Comparison of ENCODE assay signal across 22 cellular contexts in genomic region chr16:74830646-74831045, GRCh38. TPM values are rescaled to one million over a fixed set of nuclear protein-coding genes. Genes with fewer than 3 reads are reported as not detected.
DNase-seq lines count a peak whose midpoint lies in the region; ATAC-seq, FAIRE-seq and TF ChIP-seq lines count a peak whose summit lies in the region.
"Had no signal": no experiment of that assay in that cellular context is flagged by ENCODE, and none has a peak within 500 bp of the region (broad histone marks: within the 10 kb centered on the region; RNA-seq: fewer than 3 reads in every experiment).

No MANE protein-coding gene starts in this region.

- H3K27me3 ChIP-seq in A673 (replicated peaks; ENCODE audit: insufficient read depth, low read depth, low read length, poor library complexity): no peaks in the 10 kb centered on the region
- peaks cover 2 to 5% of the 10 kb centered on the region in 2 experiments; a peak in 3 of 5 replicates for H3K27me3 ChIP-seq in K562 (ENCODE audit: control insufficient read depth in 2 of 2, insufficient read depth in 2 of 2, low read length in 2 of 2)
- no peaks in the 10 kb centered on the region for H3K27me3 ChIP-seq in foreskin keratinocyte
- H3K27me3 ChIP-seq: BLaER1 had no signal

- TF ChIP-seq RAD21 in K562 (CRISPR knock-in tag; conservative IDR thresholded peaks at IDR 0.05 in 1 of 2, IDR thresholded peaks at IDR 0.05 in 1 of 2): no peak

- H3K27ac ChIP-seq in A673 (ENCODE audit: low read depth, low read length, poor library complexity, severe bottlenecking) (no peak overlapping the region), K562 (ENCODE audit: extremely low read depth, low read depth, low read length) (no peak overlapping the region), foreskin keratinocyte (no peak overlapping the region), OCI-LY7 (ENCODE audit: low read depth, low read length, poor library complexity, severe bottlenecking) (no peak overlapping the region)
- H3K27ac ChIP-seq: BLaER1 had no signal

- H3K9me3 ChIP-seq in A673 (ENCODE audit: low read depth, low read length, poor library complexity, severe bottlenecking) (peaks cover 11% of the 10 kb centered on the region), K562 (replicated peaks; ENCODE audit: control insufficient read depth, insufficient read depth, low read depth, low read length) (no peaks in the 10 kb centered on the region), OCI-LY7 (ENCODE audit: low read length) (no peaks in the 10 kb centered on the region)

- intact Hi-C loops in A673 (cut with micrococcal nuclease; ENCODE audit: unreplicated experiment) (no loop called here), K562 (cut with micrococcal nuclease) (no loop called here), OCI-LY7 (cut with micrococcal nuclease; ENCODE audit: unreplicated experiment) (no loop called here)

- no peaks in the 10 kb centered on the region for H4K20me1 ChIP-seq in K562 (replicated peaks; ENCODE audit: control insufficient read depth, insufficient read depth, low read length)
- H4K20me1 ChIP-seq in OCI-LY7 (ENCODE audit: insufficient read depth, low read length): no peaks in the 10 kb centered on the region
- H4K20me1 ChIP-seq: BLaER1 had no signal

- no peaks in the 10 kb centered on the region for H3K79me2 ChIP-seq in K562 (ENCODE audit: control insufficient read depth, insufficient read depth, low read length)
- H3K79me2 ChIP-seq in OCI-LY7 (ENCODE audit: insufficient read depth, low read depth, low read length): no peaks in the 10 kb centered on the region

- no peaks in the 10 kb centered on the region for H3K9me1 ChIP-seq in K562 (ENCODE audit: control insufficient read depth, insufficient read depth, low read length)

- in situ Hi-C loops in K562 (cut with MboI): no loop called here

- CTCF ChIA-PET in A673 (lab: Charles Lee) (no interaction called here), K562 (lab: Yijun Ruan, JAX; ENCODE audit: low intra/inter-chr PET ratio) (interaction anchor here (0.7 kb wide), 1 partner anchor 18 kb away, joined by 4 read pairs; no protein-coding TSS in a partner anchor), OCI-LY7 (lab: Charles Lee; ENCODE audit: unreplicated experiment) (no interaction called here)

- no peak for TF ChIP-seq EP300 in K562 (IDR thresholded peaks at IDR 0.05; ENCODE audit: low read length)

- no peak for TF ChIP-seq POLR2A in K562 (conservative IDR thresholded peaks at IDR 0.05)

- H2AFZ ChIP-seq in K562 (ENCODE audit: low read depth, low read length) (no peak overlapping the region), OCI-LY7 (ENCODE audit: low read length) (no peak overlapping the region)

- H3K4me1 ChIP-seq in A673 (ENCODE audit: insufficient read depth, low read length, poor library complexity, severe bottlenecking) (peaks cover 7% of the 10 kb centered on the region), K562 (replicated peaks in 1 of 2; ENCODE audit: control insufficient read depth in 2 of 2, insufficient read depth in 2 of 2, low read length in 2 of 2) (no peaks in the 10 kb centered on the region; a peak in 1 of 5 replicates), foreskin keratinocyte (no peaks in the 10 kb centered on the region), OCI-LY7 (ENCODE audit: insufficient read depth, low read length, poor library complexity, severe bottlenecking) (no peaks in the 10 kb centered on the region)
- H3K4me1 ChIP-seq: BLaER1 had no signal

- 4% methylated on average over 3 of the region's 3 CpGs for WGBS in K562 (ENCODE audit: insufficient coverage, low coverage, missing lambda C conversion rate)

- no TSS peak for BruUV-seq in A673 (replicated peaks; lab: Mats Ljungman, UMichigan)
- BruUV-seq in K562 (replicated peaks; lab: Mats Ljungman, UMichigan): no TSS peak
- BruUV-seq in OCI-LY7 (replicated peaks; lab: Mats Ljungman, UMichigan): no TSS peak

- H3K36me3 ChIP-seq in A673 (ENCODE audit: insufficient read depth, low read length, poor library complexity, severe bottlenecking) (no peaks in the 10 kb centered on the region), K562 (ENCODE audit: control insufficient read depth, insufficient read depth, low read length) (no peaks in the 10 kb centered on the region), OCI-LY7 (ENCODE audit: insufficient read depth, low read length) (no peaks in the 10 kb centered on the region)
- H3K36me3 ChIP-seq: BLaER1 had no signal

- no peak overlapping the region for H3K4me3 ChIP-seq in A673 (ENCODE audit: low read depth, low read length, poor library complexity, severe bottlenecking)
- no peak overlapping the region for H3K4me3 ChIP-seq in K562
- no peak overlapping the region for H3K4me3 ChIP-seq in OCI-LY7 (ENCODE audit: low read depth, low read length, poor library complexity, severe bottlenecking)
- H3K4me3 ChIP-seq: BLaER1, GM12878 had no signal

- POLR2A ChIA-PET in A673 (lab: Charles Lee; ENCODE audit: low non-redundant PET): interaction anchor here (0.6 kb wide), 1 partner anchor 9 kb away, joined by 4 read pairs; no protein-coding TSS in a partner anchor
- POLR2A ChIA-PET in K562 (lab: Yijun Ruan, JAX): interaction anchor here (0.7 to 1.1 kb wide), 2 partner anchors 56 to 262 kb away, joined by 3 read pairs; no protein-coding TSS in a partner anchor
- POLR2A ChIA-PET in OCI-LY7 (lab: Charles Lee): interaction anchor here (0.5 kb wide), 1 partner anchor 294 kb away, joined by 4 read pairs; no protein-coding TSS in a partner anchor

- FAIRE-seq in K562 (lab: Jason Lieb, UNC): no peak
- FAIRE-seq: GM12878 had no signal

- H3K4me2 ChIP-seq in K562 (ENCODE audit: insufficient read depth, low read length) (no peak overlapping the region), OCI-LY7 (ENCODE audit: low read length) (no peak overlapping the region)
- H3K4me2 ChIP-seq: BLaER1 had no signal

- DNase-seq in A673 (ENCODE audit: low spot score): peak; percentile 68
- DNase-seq in NCI-H524 (lab: John Stamatoyannopoulos, UW): peak; percentile 61 to 89
- DNase-seq in K562 (ENCODE audit: extremely low read depth in 1 of 4, low spot score in 3 of 4): no peak
- DNase-seq in foreskin keratinocyte: peak in 1 of 2 donors; percentile 37
- DNase-seq in stimulated activated CD8-positive, alpha-beta memory T cell treated with anti-CD3 and anti-CD28 coated beads, Interleukin-4, amount 100 ng/mL, for 48 hours: no peak
- no peak for DNase-seq in Ammon's horn (ENCODE audit: low spot score)
- no peak for DNase-seq in OCI-LY7 (ENCODE audit: low spot score)
- DNase-seq: CD4-positive, alpha-beta T cell; COR-L47; DND-41; GOT3; HCEC 1CT; IMR-90; NCI-H1105 treated with DMSO at 0.1 percent for 48 hours; NCI-H1694; NCI-H2081 treated with DMSO at 0.1 percent for 48 hours; NCI-H446 treated with DMSO at 0.1 percent for 48 hours; Right ventricle myocardium superior had no signal

- no peak for ATAC-seq in K562
- peak; percentile 57 for ATAC-seq in foreskin keratinocyte
- ATAC-seq in GM21360 (IDR thresholded peaks at IDR 0.05; ENCODE audit: unreplicated experiment): no peak
- ATAC-seq: GM12878 had no signal

- no peak overlapping the region for H3K9ac ChIP-seq in K562 (ENCODE audit: insufficient read depth in 1 of 2, low read depth in 2 of 2, low read length in 2 of 2)
- H3K9ac ChIP-seq: BLaER1 had no signal

- TF ChIP-seq CTCF in A673 (conservative IDR thresholded peaks at IDR 0.05; ENCODE audit: low read depth, low read length): no peak
- no peak for TF ChIP-seq CTCF in K562 (IDR thresholded peaks at IDR 0.05 in 2 of 3, conservative IDR thresholded peaks at IDR 0.05 in 1 of 3; ENCODE audit: insufficient read depth in 2 of 3, low read depth in 1 of 3, low read length in 3 of 3)
- no peak for TF ChIP-seq CTCF in foreskin keratinocyte (conservative IDR thresholded peaks at IDR 0.05)
- no peak for TF ChIP-seq CTCF in OCI-LY7 (conservative IDR thresholded peaks at IDR 0.05; ENCODE audit: low read length)

- no peaks in the 10 kb centered on the region for H3K9me2 ChIP-seq in OCI-LY7 (ENCODE audit: insufficient read depth, low read length)

TF ChIP-seq in K562, 482 proteins besides CTCF, POLR2A, EP300 and RAD21 (continues in another document):
- TF ChIP-seq NEUROD1 (IDR thresholded peaks at IDR 0.05; ENCODE audit: borderline replicate concordance, low read depth, low read length, partially characterized antibody): no peak

RNA-seq across cellular contexts. Expression of gene FA2H, which starts 56.0 kb away (rescaled TPM):
- total RNA-seq in A673 (2021): not detected in 2 replicates
- not detected in 2 replicates for total RNA-seq in K562 (2011; cell fraction: chromatin; rRNA removed; ENCODE audit: low replicate concordance)
- not detected in 2 replicates for total RNA-seq in K562 (2011; cell fraction: nucleolus; rRNA removed)
- not detected in 2 replicates for total RNA-seq in K562 (2011; cell fraction: nucleoplasm; rRNA removed)
- not detected in 2 replicates for total RNA-seq in K562 (2014; rRNA removed)
- not detected in 2 replicates for total RNA-seq in K562 (2014; rRNA removed; fragmentation: Illumina TruSeq; extraction: Trizol)
- not detected in 2 replicates for total RNA-seq in K562 (2015; rRNA removed; fragmentation: Illumina TruSeq; extraction: Trizol)
- not detected in 2 replicates for total RNA-seq in K562 (2021)
- polyA plus RNA-seq in K562 (2011; rRNA removed): not detected in 2 replicates
- polyA plus RNA-seq in K562 (2011; cell fraction: cytosol; rRNA removed): not detected in 2 replicates
- not detected in 2 replicates for polyA plus RNA-seq in K562 (2011; cell fraction: nucleus; rRNA removed)
- not detected in 2 replicates for polyA plus RNA-seq in K562 (2012)
- not detected in 2 replicates for polyA plus RNA-seq in K562 (2014; fragmentation: Illumina TruSeq; extraction: Trizol)
- polyA plus RNA-seq in K562 (2014; fragmentation: Nextera tagmentation; extraction: Ambion mirVana): not detected
- polyA plus RNA-seq in K562 (2014; rRNA removed): not detected in 2 replicates
- polyA minus RNA-seq in K562 (2011; rRNA and poly(A)+ RNA removed): not detected in 2 replicates
- not detected in 2 replicates for polyA minus RNA-seq in K562 (2011; cell fraction: cytosol; rRNA and poly(A)+ RNA removed)
- polyA minus RNA-seq in K562 (2011; cell fraction: nucleus; rRNA and poly(A)+ RNA removed): not detected in 2 replicates
- 0.14 and 0.27 TPM in 2 replicates for total RNA-seq in foreskin keratinocyte
- 0.17 and 0.18 TPM in 2 replicates for polyA plus RNA-seq in foreskin keratinocyte
- total RNA-seq in OCI-LY7 (2014; rRNA removed; shearing (Covaris generic)): 0.73 TPM in 1 of 2 replicates, not detected in the other
- total RNA-seq in OCI-LY7 (2022): 4.6 and 4.7 TPM in 2 replicates
- total RNA-seq: CD4-positive, alpha-beta T cell; IMR-90; SK-MEL-5 had no signal
- polyA plus RNA-seq: IMR-90 had no signal

Comparison
In these comparisons a context has a peak if more than half of its experiments do, and no peak if none do; other contexts are left out.
1. DNase-seq: peak in A673 (single experiment) and NCI-H524 (2 of 2); none in K562 (0 of 4), stimulated activated CD8-positive, alpha-beta memory T cell treated with anti-CD3 and anti-CD28 coated beads, Interleukin-4, amount 100 ng/mL, for 48 hours (single experiment), Ammon's horn (single experiment) and OCI-LY7 (single experiment).